ENCODE assay signal across 13 cellular contexts in the genomic region with DNA sequence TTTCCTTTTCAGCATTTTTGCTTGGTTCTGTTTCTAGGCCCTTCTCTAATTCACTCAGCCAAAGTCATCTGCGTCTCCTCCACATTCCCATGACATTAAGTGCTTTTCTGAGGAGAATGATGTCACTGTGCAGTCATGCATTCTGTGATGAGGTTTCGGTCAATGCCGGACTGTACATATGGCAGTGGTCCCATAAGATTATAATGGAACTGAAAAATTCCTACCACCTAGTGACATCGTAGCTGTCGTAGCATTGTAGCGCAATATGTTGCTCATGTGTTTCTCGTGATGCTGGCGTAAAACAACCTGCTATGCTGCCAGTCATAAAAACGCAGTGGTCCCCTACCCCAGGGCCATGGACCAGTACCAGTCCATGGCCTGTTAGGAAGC.
DNase-seq lines count a peak whose midpoint lies in the region; ATAC-seq and TF ChIP-seq lines count a peak whose summit lies in the region.
"Had no signal": no experiment of that assay in that cellular context is flagged by ENCODE, and none has a peak within 500 bp of the region (broad histone marks: within the 10 kb centered on the region; RNA-seq: fewer than 3 reads in every experiment).

No MANE protein-coding gene starts in this region.

- no peaks in the 10 kb centered on the region for H3K27me3 Mint-ChIP-seq in neural crest cell (ENCODE audit: low read depth)

- peak overlapping the region; percentile 81 for H3K27ac Mint-ChIP-seq in neural crest cell (ENCODE audit: unreplicated experiment)
- H3K27ac Mint-ChIP-seq: activated T-helper 2 cell treated with anti-CD3 and anti-CD28 coated beads, Interferon-gamma antibody, Interleukin-2, Interleukin-4, amounts not matched to agents 10 μg/mL and 5 μg/mL and 100 μg/mL, durations not matched to agents 14 hours and 24 hours and 36 hours; stimulated activated naive B cell treated with anti-CD40 and anti-IgM and Interleukin-4, amounts not matched to agents 10 μg/mL and 1 μg/mL and 100 μg/mL, for 72 hours had no signal

- no peak for ATAC-seq in HG02938 (IDR thresholded peaks at IDR 0.05; ENCODE audit: unreplicated experiment)
- no peak for ATAC-seq in GM21786 (IDR thresholded peaks at IDR 0.05; ENCODE audit: unreplicated experiment)
- ATAC-seq: stimulated activated naive B cell treated with anti-CD40 and anti-IgM and Interleukin-4, amounts not matched to agents 10 μg/mL and 1 μg/mL and 100 μg/mL, for 72 hours had no signal

- H3K4me3 ChIP-seq in BE2C (ENCODE audit: low read depth, low read length) (no peak overlapping the region), fibroblast of the aortic adventitia (ENCODE audit: low read depth, low read length) (no peak overlapping the region)
- H3K4me3 ChIP-seq: coronary artery had no signal

- peaks cover 38% of the 10 kb centered on the region for H3K4me1 Mint-ChIP-seq in neural crest cell
- H3K4me1 Mint-ChIP-seq: stimulated activated naive B cell treated with anti-CD40 and anti-IgM and Interleukin-4, amounts not matched to agents 10 μg/mL and 1 μg/mL and 100 μg/mL, for 72 hours had no signal

- DNase-seq in BE2C (peak; percentile 51), RPMI7951 (ENCODE audit: low read depth) (peak; percentile 91), fibroblast of the aortic adventitia (ENCODE audit: low read depth) (peak; percentile 83), neural crest cell (ENCODE audit: low read depth, low spot score) (no peak), NCI-H2196 (lab: John Stamatoyannopoulos, UW; ENCODE audit: unreplicated experiment) (no peak)
- DNase-seq in activated naive CD4-positive, alpha-beta T cell (lab: John Stamatoyannopoulos, UW), result no peak
- DNase-seq: activated CD4-positive, alpha-beta T cell treated with anti-CD3 and anti-CD28 coated beads for 1 hour; H9; stimulated activated naive B cell treated with anti-CD40 and anti-IgM and Interleukin-4, amounts not matched to agents 10 μg/mL and 1 μg/mL and 100 μg/mL, for 72 hours had no signal

- no peaks in the 10 kb centered on the region for H3K27me3 ChIP-seq in BE2C

- H3K36me3 ChIP-seq in BE2C, result no peaks in the 10 kb centered on the region

- H3K9me3 Mint-ChIP-seq in neural crest cell, result no peaks in the 10 kb centered on the region
- H3K9me3 Mint-ChIP-seq: activated T-helper 2 cell treated with anti-CD3 and anti-CD28 coated beads, Interferon-gamma antibody, Interleukin-2, Interleukin-4, amounts not matched to agents 10 μg/mL and 5 μg/mL and 100 μg/mL, durations not matched to agents 14 hours and 24 hours and 36 hours; H9; stimulated activated naive B cell treated with anti-CD40 and anti-IgM and Interleukin-4, amounts not matched to agents 10 μg/mL and 1 μg/mL and 100 μg/mL, for 72 hours had no signal

- H3K9me3 ChIP-seq in BE2C, result no peaks in the 10 kb centered on the region

- H3K4me1 ChIP-seq in BE2C, result peaks cover 31% of the 10 kb centered on the region

- H3K36me3 Mint-ChIP-seq in neural crest cell (ENCODE audit: low read depth), result no peaks in the 10 kb centered on the region
- H3K36me3 Mint-ChIP-seq: stimulated activated naive B cell treated with anti-CD40 and anti-IgM and Interleukin-4, amounts not matched to agents 10 μg/mL and 1 μg/mL and 100 μg/mL, for 72 hours had no signal

- no peak overlapping the region for H3K4me3 Mint-ChIP-seq in neural crest cell
- H3K4me3 Mint-ChIP-seq: H9; stimulated activated naive B cell treated with anti-CD40 and anti-IgM and Interleukin-4, amounts not matched to agents 10 μg/mL and 1 μg/mL and 100 μg/mL, for 72 hours had no signal

- TF ChIP-seq CTCF in BE2C (IDR thresholded peaks at IDR 0.05; ENCODE audit: low read depth, low read length), result no peak
- TF ChIP-seq CTCF in fibroblast of the aortic adventitia (IDR thresholded peaks at IDR 0.05; ENCODE audit: insufficient read depth, low read length), result no peak
- TF ChIP-seq CTCF in neural crest cell (conservative IDR thresholded peaks at IDR 0.05), result no peak

Comparison
In these comparisons a context has a peak if more than half of its experiments do, and no peak if none do; other contexts are left out.
1. DNase-seq: peak in BE2C (single experiment), RPMI7951 (single experiment) and fibroblast of the aortic adventitia (single experiment); none in neural crest cell (single experiment), activated naive CD4-positive, alpha-beta T cell (0 of 4) and NCI-H2196 (single experiment).